Comparison of ENCODE assay signal across 8 cellular contexts in the genomic region with DNA sequence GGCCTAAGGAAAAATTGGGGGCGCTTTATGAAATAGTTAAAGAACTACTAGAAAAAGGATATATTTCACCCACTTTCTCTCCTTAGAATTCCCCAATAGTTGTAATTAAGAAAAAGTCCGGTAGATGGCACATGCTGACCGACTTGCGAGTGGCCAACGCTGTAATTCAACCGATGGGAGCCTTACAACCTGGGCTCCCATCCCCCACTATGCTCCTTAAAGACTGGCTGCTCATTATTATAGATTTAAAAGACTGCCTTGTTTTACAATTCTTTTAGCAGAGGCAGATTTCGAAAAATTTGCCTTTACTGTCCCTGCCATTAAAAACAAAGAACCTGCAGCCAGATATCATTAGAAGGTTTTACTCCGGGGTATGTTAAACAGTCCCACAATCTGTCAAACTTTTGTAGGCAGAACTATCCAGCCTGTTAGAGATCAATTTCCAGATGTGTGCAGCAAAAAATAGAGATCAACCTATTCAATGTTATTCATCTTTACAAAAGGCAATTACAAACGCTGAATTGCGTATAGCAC. TPM values are rescaled to one million over a fixed set of nuclear protein-coding genes. Genes with fewer than 3 reads are reported as not detected.
DNase-seq lines count a peak whose midpoint lies in the region; ATAC-seq and TF ChIP-seq lines count a peak whose summit lies in the region.

No MANE protein-coding gene starts in this region.

- 15 to 17% methylated on average over 10 of the region's 10 CpGs for WGBS in esophagus squamous epithelium, 2 donors

- H3K27me3 Mint-ChIP-seq in Calu3 (ENCODE audit: unreplicated experiment): no peaks in the 10 kb centered on the region

- peak overlapping the region; percentile 39 for H3K9ac ChIP-seq in muscle layer of colon (ENCODE audit: low read length)

- DNase-seq in Calu3 (peak; percentile 79), HPDE6-E6E7 (ENCODE audit: extremely low spot score) (peak; percentile 48), NCI-H69 (lab: John Stamatoyannopoulos, UW) (peak; percentile 87), esophagus squamous epithelium (lab: John Stamatoyannopoulos, UW) (no peak), tibial artery (peak; percentile 48 to 71)
- peak; percentile 35 to 56 for DNase-seq in activated CD4-positive, alpha-beta T cell treated with anti-CD3 and anti-CD28 coated beads, Interleukin-2, amount 50 U/mL, for 48 hours

- H3K4me3 ChIP-seq in esophagus squamous epithelium (peak overlapping the region; percentile 69 to 87 (median 74)), muscle layer of colon (ENCODE audit: low read depth in 1 of 2, low read length in 2 of 2) (peak overlapping the region; percentile 47 to 71), tibial artery (peak overlapping the region; percentile 63 to 67)

- peaks cover 9% of the 10 kb centered on the region for H3K4me1 Mint-ChIP-seq in Calu3 (ENCODE audit: low read depth, unreplicated experiment)

- H3K9me3 ChIP-seq in esophagus squamous epithelium: no peaks in the 10 kb centered on the region
- no peaks in the 10 kb centered on the region for H3K9me3 ChIP-seq in muscle layer of colon (ENCODE audit: low read length)
- H3K9me3 ChIP-seq in tibial artery: no peaks in the 10 kb centered on the region

- peak; percentile 68 for ATAC-seq in GM19463 (IDR thresholded peaks at IDR 0.05; ENCODE audit: unreplicated experiment)

- H3K4me3 Mint-ChIP-seq in Calu3 (ENCODE audit: low read depth, unreplicated experiment): peak overlapping the region; percentile 78

- peak; percentile 71 for TF ChIP-seq CTCF in Calu3 (IDR thresholded peaks at IDR 0.05; ENCODE audit: unreplicated experiment)
- peak; percentile 41 to 84 (median 68) for TF ChIP-seq CTCF in esophagus squamous epithelium (IDR thresholded peaks at IDR 0.05)
- TF ChIP-seq CTCF in tibial artery (IDR thresholded peaks at IDR 0.05): peak; percentile 64 to 77

- H3K36me3 Mint-ChIP-seq in Calu3 (ENCODE audit: insufficient read depth, unreplicated experiment): peaks cover 16% of the 10 kb centered on the region

- CTCF ChIA-PET in Calu3 (lab: Charles Lee): interaction anchor here (0.7 to 1.0 kb wide), 2 partner anchors 12 to 106 kb away, joined by 3 to 7 read pairs; no protein-coding TSS in a partner anchor

- H3K36me3 ChIP-seq in esophagus squamous epithelium (no peaks in the 10 kb centered on the region), muscle layer of colon (ENCODE audit: insufficient read depth, low read length) (no peaks in the 10 kb centered on the region), tibial artery (no peaks in the 10 kb centered on the region)

- H3K4me1 ChIP-seq in esophagus squamous epithelium (peaks cover 0 to 14% (median 3%) of the 10 kb centered on the region in 3 donors), muscle layer of colon (ENCODE audit: insufficient read depth, low read length) (peaks cover 5% of the 10 kb centered on the region), tibial artery (no peaks in the 10 kb centered on the region)

- H3K9me3 Mint-ChIP-seq in Calu3 (ENCODE audit: low read depth, unreplicated experiment): peaks cover under 1% of the 10 kb centered on the region

- peaks cover 0 to under 1% (median 0%) of the 10 kb centered on the region in 4 donors for H3K27me3 ChIP-seq in esophagus squamous epithelium
- no peaks in the 10 kb centered on the region for H3K27me3 ChIP-seq in muscle layer of colon (ENCODE audit: control insufficient read depth in 1 of 2, insufficient read depth in 2 of 2, low read length in 2 of 2)
- no peaks in the 10 kb centered on the region for H3K27me3 ChIP-seq in tibial artery

- no peak for TF ChIP-seq POLR2A in esophagus squamous epithelium (IDR thresholded peaks at IDR 0.05)

- TSS peak; percentile 60 for BruUV-seq in Calu3 (replicated peaks; lab: Mats Ljungman, UMichigan)

- intact Hi-C loops in Calu3 (cut with micrococcal nuclease; ENCODE audit: unreplicated experiment): loop anchor here (1.0 to 10.0 kb wide), 9 partner anchors 12 to 708 kb away; a partner anchor contains a TSS
- intact Hi-C loops in esophagus squamous epithelium (cut with DNase I): loop anchor here (10.0 kb wide), 1 partner anchor 286 kb away; a partner anchor contains a TSS
- intact Hi-C loops in tibial artery (cut with DNase I; ENCODE audit: low total_unique reads): loop anchor here (10.0 kb wide), 1 partner anchor 706 kb away; a partner anchor contains a TSS

- peak overlapping the region; percentile 55 for H3K27ac Mint-ChIP-seq in Calu3 (ENCODE audit: unreplicated experiment)

- peak overlapping the region; percentile 83 to 92 (median 88) for H3K27ac ChIP-seq in esophagus squamous epithelium
- H3K27ac ChIP-seq in muscle layer of colon (ENCODE audit: low read depth, low read length): peak overlapping the region; percentile 55
- peak overlapping the region; percentile 71 to 89 for H3K27ac ChIP-seq in tibial artery

RNA-seq across cellular contexts. Expression of a gene that starts 58.5 kb away (rescaled TPM):
- total RNA-seq in Calu3 (2022) (29.4 and 31.3 TPM in 2 replicates), esophagus squamous epithelium (10 to 100 TPM in 3 of 4 donors, 1 to 10 TPM in 1; 5.1 to 25.7 (median 11.0) TPM)
